In the genomic region with DNA sequence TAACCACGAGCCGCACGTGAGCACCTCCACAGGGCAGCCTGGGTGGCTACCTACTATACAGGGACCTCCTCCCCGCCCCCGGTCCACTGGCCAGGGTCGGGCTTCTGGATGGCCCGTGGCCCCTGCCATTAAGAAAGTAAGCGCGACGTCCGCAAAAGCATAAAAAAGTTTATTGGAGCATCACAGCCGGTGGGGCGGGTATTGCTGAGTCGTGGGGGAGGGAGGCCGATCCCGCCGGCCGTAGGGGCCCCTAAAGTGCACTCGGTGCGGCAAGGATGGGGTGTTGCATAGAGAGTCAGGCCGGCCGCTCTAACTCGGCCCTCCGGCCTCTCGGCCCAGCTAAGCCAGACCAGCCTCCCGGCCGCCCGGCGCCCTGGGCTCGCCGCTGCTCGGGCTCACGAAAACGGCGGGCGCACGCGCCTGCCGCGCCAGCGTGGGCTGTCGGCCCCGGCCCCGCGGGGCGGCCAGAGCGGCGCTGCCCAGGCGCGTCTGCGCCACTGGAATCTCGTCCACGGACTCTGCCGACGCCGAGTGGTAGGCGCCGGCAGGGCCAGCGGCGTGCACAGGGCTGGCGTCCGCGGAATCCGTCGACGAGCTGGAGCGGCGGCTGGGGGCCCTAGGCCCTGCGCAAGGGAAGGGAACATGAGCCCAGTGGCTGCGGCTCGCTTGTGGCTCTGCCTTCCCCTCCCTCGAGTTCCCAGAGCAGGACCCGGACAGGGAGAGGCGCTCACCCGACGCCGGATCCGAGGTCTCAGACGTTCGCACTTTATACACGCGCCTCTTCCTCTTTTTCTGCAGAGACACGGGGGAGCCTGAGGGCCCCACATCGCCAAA, we compare ENCODE assay signal across 9 cellular contexts. TPM values are rescaled to one million over a fixed set of nuclear protein-coding genes. Genes with fewer than 3 reads are reported as not detected.
DNase-seq lines count a peak whose midpoint lies in the region; ATAC-seq and TF ChIP-seq lines count a peak whose summit lies in the region.
"Had no signal": no experiment of that assay in that cellular context is flagged by ENCODE, and none has a peak within 500 bp of the region (broad histone marks: within the 10 kb centered on the region; RNA-seq: fewer than 3 reads in every experiment).

No MANE protein-coding gene starts in this region.

- H3K4me3 ChIP-seq in breast epithelium, result peak overlapping the region; percentile 42 to 65 (median 43)
- peak overlapping the region in 1 of 2 donors; percentile 65 for H3K4me3 ChIP-seq in duodenal mucosa (ENCODE audit: low read depth in 1 of 2, low read length in 2 of 2)
- H3K4me3 ChIP-seq in naive thymus-derived CD4-positive, alpha-beta T cell (ENCODE audit: low read length), result no peak overlapping the region
- no peak overlapping the region for H3K4me3 ChIP-seq in aorta (ENCODE audit: low read length in 2 of 2)

- peaks cover 14% of the 10 kb centered on the region for H3K4me1 Mint-ChIP-seq in MCF 10A (ENCODE audit: insufficient read depth, unreplicated experiment)
- H3K4me1 Mint-ChIP-seq in naive thymus-derived CD4-positive, alpha-beta T cell, result peaks cover 6 to 25% (median 6%) of the 10 kb centered on the region in 7 donors

- H3K36me3 Mint-ChIP-seq in MCF 10A (ENCODE audit: insufficient read depth, unreplicated experiment), result no peaks in the 10 kb centered on the region
- H3K36me3 Mint-ChIP-seq in naive thymus-derived CD4-positive, alpha-beta T cell, result no peaks in the 10 kb centered on the region

- WGBS in aorta, 2 donors, result 12 to 13% methylated on average over 70 to 84 of the region's 84 CpGs

- peak overlapping the region; percentile 73 to 82 for H3K27ac ChIP-seq in breast epithelium
- no peak overlapping the region for H3K27ac ChIP-seq in duodenal mucosa (ENCODE audit: low read depth, low read length)
- no peak overlapping the region for H3K27ac ChIP-seq in naive thymus-derived CD4-positive, alpha-beta T cell (ENCODE audit: low read depth, low read length)
- no peak overlapping the region for H3K27ac ChIP-seq in aorta (ENCODE audit: low read depth in 1 of 2, low read length in 2 of 2)
- H3K27ac ChIP-seq: VCaP had no signal

- H3K4me1 ChIP-seq in breast epithelium, result peaks cover 6 to 25% of the 10 kb centered on the region in 2 donors
- peaks cover 30 to 66% of the 10 kb centered on the region in 2 donors for H3K4me1 ChIP-seq in duodenal mucosa (ENCODE audit: control insufficient read depth in 1 of 2, insufficient read depth in 2 of 2, low read length in 2 of 2)
- H3K4me1 ChIP-seq in naive thymus-derived CD4-positive, alpha-beta T cell (ENCODE audit: control insufficient read depth in 2 of 2, insufficient read depth in 2 of 2, low read length in 2 of 2), result peaks cover 7 to 8% of the 10 kb centered on the region in 2 donors
- no peaks in the 10 kb centered on the region for H3K4me1 ChIP-seq in aorta (ENCODE audit: control insufficient read depth in 1 of 2, insufficient read depth in 2 of 2, low read length in 2 of 2)

- H3K9me3 ChIP-seq in breast epithelium (no peaks in the 10 kb centered on the region), duodenal mucosa (ENCODE audit: control insufficient read depth in 1 of 2, low read length in 2 of 2) (no peaks in the 10 kb centered on the region), aorta (ENCODE audit: control insufficient read depth, low read length) (no peaks in the 10 kb centered on the region)
- no peaks in the 10 kb centered on the region for H3K9me3 ChIP-seq in naive thymus-derived CD4-positive, alpha-beta T cell (ENCODE audit: control insufficient read depth in 2 of 3, low read length in 3 of 3)

- H3K9me3 Mint-ChIP-seq in MCF 10A (ENCODE audit: unreplicated experiment), result no peaks in the 10 kb centered on the region
- H3K9me3 Mint-ChIP-seq in naive thymus-derived CD4-positive, alpha-beta T cell, result no peaks in the 10 kb centered on the region

- ATAC-seq in naive thymus-derived CD4-positive, alpha-beta T cell, result peak; percentile 22
- ATAC-seq in aorta (ENCODE audit: low FRiP score) (no peak), HG03460 (IDR thresholded peaks at IDR 0.05; ENCODE audit: unreplicated experiment) (no peak)

- CTCF ChIA-PET in MCF 10A (lab: Yijun Ruan, JAX), result interaction anchor here (1.2 kb wide), 1 partner anchor 114 kb away, joined by 3 read pairs; no protein-coding TSS in a partner anchor
- CTCF ChIA-PET in naive thymus-derived CD4-positive, alpha-beta T cell (lab: Charles Lee), result interaction anchor here (0.7 kb wide), 1 partner anchor 9 kb away, joined by 3 read pairs; no protein-coding TSS in a partner anchor

- H3K36me3 ChIP-seq in breast epithelium (no peaks in the 10 kb centered on the region), duodenal mucosa (ENCODE audit: control insufficient read depth in 1 of 2, insufficient read depth in 2 of 2, low read length in 2 of 2) (no peaks in the 10 kb centered on the region), aorta (ENCODE audit: control insufficient read depth in 1 of 2, insufficient read depth in 2 of 2, low read length in 1 of 2) (no peaks in the 10 kb centered on the region)
- no peaks in the 10 kb centered on the region for H3K36me3 ChIP-seq in naive thymus-derived CD4-positive, alpha-beta T cell (ENCODE audit: control insufficient read depth in 2 of 3, insufficient read depth in 3 of 3, low read length in 3 of 3)

- no peaks in the 10 kb centered on the region for H3K27me3 ChIP-seq in breast epithelium
- peaks cover 0 to 3% of the 10 kb centered on the region in 2 donors for H3K27me3 ChIP-seq in duodenal mucosa (ENCODE audit: control insufficient read depth in 1 of 2, insufficient read depth in 2 of 2, low read length in 2 of 2)
- H3K27me3 ChIP-seq in naive thymus-derived CD4-positive, alpha-beta T cell (ENCODE audit: control insufficient read depth in 2 of 2, insufficient read depth in 2 of 2, low read length in 2 of 2), result peaks cover 4 to 11% of the 10 kb centered on the region in 2 donors
- H3K27me3 ChIP-seq in aorta (ENCODE audit: control insufficient read depth in 1 of 2, insufficient read depth in 2 of 2, low read length in 1 of 2), result no peaks in the 10 kb centered on the region

- peak overlapping the region; percentile 25 to 49 for H3K9ac ChIP-seq in duodenal mucosa (ENCODE audit: low read depth in 1 of 2, low read length in 2 of 2)

- H3K27ac Mint-ChIP-seq in MCF 10A (ENCODE audit: low read depth, unreplicated experiment), result no peak overlapping the region
- H3K27ac Mint-ChIP-seq in naive thymus-derived CD4-positive, alpha-beta T cell, result no peak overlapping the region

- DNase-seq in breast epithelium (ENCODE audit: low spot score in 2 of 2), result no peak
- DNase-seq in MCF 10A (ENCODE audit: unreplicated experiment), result no peak
- DNase-seq in naive thymus-derived CD4-positive, alpha-beta T cell, result peak in 1 of 9 donors; percentile 15
- DNase-seq in aorta, result peak; percentile 77 to 83
- no peak for DNase-seq in NCI-H2196 treated with DMSO at 0.1 percent for 48 hours (lab: John Stamatoyannopoulos, UW; ENCODE audit: unreplicated experiment)
- no peak for DNase-seq in LoVo (ENCODE audit: low spot score)

- TF ChIP-seq CTCF in breast epithelium (IDR thresholded peaks at IDR 0.05) (no peak), MCF 10A (IDR thresholded peaks at IDR 0.05; ENCODE audit: unreplicated experiment) (no peak)

- no peaks in the 10 kb centered on the region for H3K27me3 Mint-ChIP-seq in MCF 10A (ENCODE audit: insufficient read depth, unreplicated experiment)
- H3K27me3 Mint-ChIP-seq in naive thymus-derived CD4-positive, alpha-beta T cell, result peaks cover 16 to 46% (median 29%) of the 10 kb centered on the region in 5 donors

- no TSS peak for BruUV-seq in MCF 10A (replicated peaks; lab: Mats Ljungman, UMichigan)

- POLR2A ChIA-PET in MCF 10A (lab: Yijun Ruan, JAX), result no interaction called here
- POLR2A ChIA-PET in naive thymus-derived CD4-positive, alpha-beta T cell (lab: Charles Lee), result no interaction called here

- no peak overlapping the region for H3K4me3 Mint-ChIP-seq in MCF 10A (ENCODE audit: unreplicated experiment)
- H3K4me3 Mint-ChIP-seq in naive thymus-derived CD4-positive, alpha-beta T cell, result peak overlapping the region; percentile 47 to 81 (median 72)

- TF ChIP-seq POLR2A in breast epithelium (IDR thresholded peaks at IDR 0.05), result no peak

- intact Hi-C loops in breast epithelium (cut with DNase I; ENCODE audit: low total_unique reads), result loop anchor here (1.0 kb wide), 1 partner anchor 27 kb away; no protein-coding TSS in a partner anchor
- intact Hi-C loops in MCF 10A (cut with micrococcal nuclease), result no loop called here
- intact Hi-C loops in naive thymus-derived CD4-positive, alpha-beta T cell (cut with micrococcal nuclease), result loop anchor here in 1 of 2 donors (5.0 kb wide), 1 partner anchor 117 kb away; the partner anchor contains the start of gene PLEKHG4
- intact Hi-C loops in aorta (cut with DNase I), result no loop called here

RNA-seq across cellular contexts. Expression of gene TPPP3, which starts 1.2 kb away (rescaled TPM):
- total RNA-seq in breast epithelium, result 1 to 10 TPM; 1.3 to 6.9 (median 3.6) TPM
- not detected in 2 replicates for total RNA-seq in MCF 10A (2022)
- total RNA-seq in naive thymus-derived CD4-positive, alpha-beta T cell, result 10 to 100 TPM in 1 of 5 experiments, under 1 TPM in 1, not detected in 3; 0.37 to 18.7 TPM
- polyA plus RNA-seq in naive thymus-derived CD4-positive, alpha-beta T cell, result under 1 TPM in 1 of 2 donors, not detected in 1; 0.19 TPM
- total RNA-seq in aorta, result 10 to 100 TPM in 1 of 2 donors, 1 to 10 TPM in 1; 7.2 to 13.5 TPM
- 10 to 100 TPM; 34.3 to 51.9 TPM for polyA plus RNA-seq in aorta

RNA-seq across cellular contexts. Expression of gene ZDHHC1, which starts 21.8 kb away (rescaled TPM):
- total RNA-seq in breast epithelium (10 to 100 TPM; 17.4 to 20.3 (median 19.3) TPM), MCF 10A (2022) (5.9 and 7.6 TPM in 2 replicates), aorta (10 to 100 TPM in 1 of 2 donors, 1 to 10 TPM in 1; 8.4 to 14.8 TPM)
- total RNA-seq in naive thymus-derived CD4-positive, alpha-beta T cell, result 1 to 10 TPM in 1 of 5 experiments, under 1 TPM in 2, not detected in 2; 0.34 to 3.6 (median 0.48) TPM
- polyA plus RNA-seq in naive thymus-derived CD4-positive, alpha-beta T cell, result not detected
- polyA plus RNA-seq in aorta, result 10 to 100 TPM in 1 of 2 donors, 1 to 10 TPM in 1; 5.3 to 11.3 TPM

RNA-seq across cellular contexts. Expression of gene HSD11B2, which starts 36.4 kb away (rescaled TPM):
- 10 to 100 TPM in 2 of 3 donors, under 1 TPM in 1; 0.32 to 66.9 (median 10.2) TPM for total RNA-seq in breast epithelium
- 0.42 and 0.86 TPM in 2 replicates for total RNA-seq in MCF 10A (2022)
- under 1 TPM in 1 of 5 experiments, not detected in 4; 0.17 TPM for total RNA-seq in naive thymus-derived CD4-positive, alpha-beta T cell
- polyA plus RNA-seq in naive thymus-derived CD4-positive, alpha-beta T cell, result not detected
- total RNA-seq in aorta, result 1 to 10 TPM in 1 of 2 donors, not detected in 1; 1.1 TPM
- 10 to 100 TPM in 1 of 2 donors, not detected in 1; 13.3 TPM for polyA plus RNA-seq in aorta

Comparison
In these comparisons a context has a peak if more than half of its experiments do, and no peak if none do; other contexts are left out.
1. DNase-seq: peak in aorta (2 of 2); none in breast epithelium (0 of 2), MCF 10A (single experiment), NCI-H2196 treated with DMSO at 0.1 percent for 48 hours (single experiment) and LoVo (single experiment).
2. H3K27ac ChIP-seq: peak in breast epithelium (2 of 2); none in duodenal mucosa (single experiment), naive thymus-derived CD4-positive, alpha-beta T cell (single experiment) and aorta (0 of 2).
3. H3K4me3 ChIP-seq: peak in breast epithelium (3 of 3); none in naive thymus-derived CD4-positive, alpha-beta T cell (single experiment) and aorta (0 of 2).